8 cellular contexts compared by ENCODE assay signal in genomic region chr5:82165740-82166530, GRCh38.
DNase-seq lines count a peak whose midpoint lies in the region; ATAC-seq and TF ChIP-seq lines count a peak whose summit lies in the region.

No MANE protein-coding gene starts in this region.

- DNase-seq in AG20443 (ENCODE audit: low spot score) (peak; percentile 81), NCI-H1417 treated with DMSO at 0.1 percent for 48 hours (lab: John Stamatoyannopoulos, UW) (peak; percentile 12), SKM-1 treated with dmso at 0.1 percent for 144 hours (lab: John Stamatoyannopoulos, UW; ENCODE audit: unreplicated experiment) (peak; percentile 91), chondrocyte (ENCODE audit: low spot score) (no peak), kidney glomerular epithelial cell (lab: John Stamatoyannopoulos, UW) (peak; percentile 85)
- peak in 2 of 3 donors; percentile 10 to 12 for DNase-seq in stimulated activated CD4-positive, alpha-beta T cell treated with anti-CD3 and anti-CD28 coated beads, TNF-alpha, amount 100 ng/mL, for 48 hours (ENCODE audit: low read depth in 3 of 3)

- peaks cover 34% of the 10 kb centered on the region for H3K4me1 Mint-ChIP-seq in chondrocyte (ENCODE audit: low read depth)

- H3K27me3 Mint-ChIP-seq in chondrocyte (ENCODE audit: low read depth), result no peaks in the 10 kb centered on the region

- H3K27ac Mint-ChIP-seq in chondrocyte (ENCODE audit: unreplicated experiment), result peak overlapping the region; percentile 82

- H3K9me3 Mint-ChIP-seq in chondrocyte (ENCODE audit: low read depth), result no peaks in the 10 kb centered on the region

- H3K36me3 Mint-ChIP-seq in chondrocyte (ENCODE audit: low read depth), result no peaks in the 10 kb centered on the region

- H3K4me3 Mint-ChIP-seq in chondrocyte (ENCODE audit: unreplicated experiment), result no peak overlapping the region

- TF ChIP-seq CTCF in chondrocyte (IDR thresholded peaks at IDR 0.05), result peak; percentile 95

- ATAC-seq in GM18499 (IDR thresholded peaks at IDR 0.05; ENCODE audit: insufficient read depth, unreplicated experiment) (peak; percentile 59), HG02884 (IDR thresholded peaks at IDR 0.05; ENCODE audit: unreplicated experiment) (peak; percentile 86)
